1 cellular context compared by ENCODE assay signal in the genomic region with DNA sequence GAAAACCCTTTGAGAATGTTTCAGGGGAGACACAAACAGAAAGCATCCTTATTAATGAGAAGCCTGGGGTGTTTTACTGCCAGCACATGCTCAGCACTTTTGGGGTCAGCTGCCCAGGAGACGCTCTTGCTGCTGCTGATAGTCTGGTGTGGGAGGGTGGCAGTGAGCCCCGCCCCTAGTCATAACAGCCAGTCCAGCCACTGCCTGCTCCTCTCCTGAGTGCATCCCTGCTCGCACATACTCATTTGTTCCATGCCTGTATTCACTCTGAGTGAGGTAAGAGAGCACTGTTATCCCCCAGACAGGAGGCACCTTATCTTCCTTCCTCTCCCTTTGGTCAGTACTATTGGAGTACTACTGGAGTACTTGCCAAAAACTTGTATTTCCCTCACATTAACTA.
TF ChIP-seq lines count a peak whose summit lies in the region.

No MANE protein-coding gene starts in this region.

TF ChIP-seq in HEK293, 187 proteins besides CTCF, POLR2A, EP300 and RAD21 (continued from another document):
- TF ChIP-seq, protein P1, sequence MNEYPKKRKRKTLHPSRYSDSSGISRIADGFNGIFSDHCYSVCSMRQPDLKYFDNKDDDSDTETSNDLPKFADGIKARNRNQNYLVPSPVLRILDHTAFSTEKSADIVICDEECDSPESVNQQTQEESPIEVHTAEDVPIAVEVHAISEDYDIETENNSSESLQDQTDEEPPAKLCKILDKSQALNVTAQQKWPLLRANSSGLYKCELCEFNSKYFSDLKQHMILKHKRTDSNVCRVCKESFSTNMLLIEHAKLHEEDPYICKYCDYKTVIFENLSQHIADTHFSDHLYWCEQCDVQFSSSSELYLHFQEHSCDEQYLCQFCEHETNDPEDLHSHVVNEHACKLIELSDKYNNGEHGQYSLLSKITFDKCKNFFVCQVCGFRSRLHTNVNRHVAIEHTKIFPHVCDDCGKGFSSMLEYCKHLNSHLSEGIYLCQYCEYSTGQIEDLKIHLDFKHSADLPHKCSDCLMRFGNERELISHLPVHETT (tag by site-specific recombination; IDR thresholded peaks at IDR 0.05) = no peak
- TF ChIP-seq, protein P2, sequence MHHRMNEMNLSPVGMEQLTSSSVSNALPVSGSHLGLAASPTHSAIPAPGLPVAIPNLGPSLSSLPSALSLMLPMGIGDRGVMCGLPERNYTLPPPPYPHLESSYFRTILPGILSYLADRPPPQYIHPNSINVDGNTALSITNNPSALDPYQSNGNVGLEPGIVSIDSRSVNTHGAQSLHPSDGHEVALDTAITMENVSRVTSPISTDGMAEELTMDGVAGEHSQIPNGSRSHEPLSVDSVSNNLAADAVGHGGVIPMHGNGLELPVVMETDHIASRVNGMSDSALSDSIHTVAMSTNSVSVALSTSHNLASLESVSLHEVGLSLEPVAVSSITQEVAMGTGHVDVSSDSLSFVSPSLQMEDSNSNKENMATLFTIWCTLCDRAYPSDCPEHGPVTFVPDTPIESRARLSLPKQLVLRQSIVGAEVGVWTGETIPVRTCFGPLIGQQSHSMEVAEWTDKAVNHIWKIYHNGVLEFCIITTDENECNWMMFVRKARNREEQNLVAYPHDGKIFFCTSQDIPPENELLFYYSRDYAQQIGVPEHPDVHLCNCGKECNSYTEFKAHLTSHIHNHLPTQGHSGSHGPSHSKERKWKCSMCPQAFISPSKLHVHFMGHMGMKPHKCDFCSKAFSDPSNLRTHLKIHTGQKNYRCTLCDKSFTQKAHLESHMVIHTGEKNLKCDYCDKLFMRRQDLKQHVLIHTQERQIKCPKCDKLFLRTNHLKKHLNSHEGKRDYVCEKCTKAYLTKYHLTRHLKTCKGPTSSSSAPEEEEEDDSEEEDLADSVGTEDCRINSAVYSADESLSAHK (tag by site-specific recombination; IDR thresholded peaks at IDR 0.05) = no peak
- TF ChIP-seq ZBTB8A (tag by site-specific recombination; IDR thresholded peaks at IDR 0.05) (no peak), ZNF530 (tag by site-specific recombination; IDR thresholded peaks at IDR 0.05; ENCODE audit: low read depth) (no peak), ZSCAN30 (tag by site-specific recombination; IDR thresholded peaks at IDR 0.05) (no peak), OVOL3 (tag by site-specific recombination; IDR thresholded peaks at IDR 0.05) (no peak), GLIS1 (tag by site-specific recombination; IDR thresholded peaks at IDR 0.05) (peak; percentile 12; the same call in 1 of the 2 replicates), SCRT2 (tag by site-specific recombination; IDR thresholded peaks at IDR 0.05) (no peak), ZNF658 (tag by site-specific recombination; IDR thresholded peaks at IDR 0.05) (no peak), GLI2 (tag by site-specific recombination; IDR thresholded peaks at IDR 0.05; ENCODE audit: borderline replicate concordance, low read depth) (no peak), ZNF626 (tag by site-specific recombination; IDR thresholded peaks at IDR 0.05) (no peak), ZNF843 (tag by site-specific recombination; IDR thresholded peaks at IDR 0.05) (no peak), KLF1 (tag by site-specific recombination; IDR thresholded peaks at IDR 0.05) (peak; percentile 45; the same call in 1 of the 2 replicates), ZSCAN23 (tag by site-specific recombination; IDR thresholded peaks at IDR 0.05) (no peak), IKZF3 (tag by site-specific recombination; IDR thresholded peaks at IDR 0.05) (no peak), ZBTB7A (tag by site-specific recombination; IDR thresholded peaks at IDR 0.05; ENCODE audit: low read depth) (no peak), ZNF654 (tag by site-specific recombination; IDR thresholded peaks at IDR 0.05; ENCODE audit: low read depth) (no peak), ZNF549 (tag by site-specific recombination; IDR thresholded peaks at IDR 0.05) (no peak), ZNF747 (tag by site-specific recombination; IDR thresholded peaks at IDR 0.05) (no peak), ZEB2 (tag by site-specific recombination; IDR thresholded peaks at IDR 0.05) (no peak), ZNF341 (tag by site-specific recombination; IDR thresholded peaks at IDR 0.05; ENCODE audit: low read depth) (peak; percentile 30; the same call in 1 of the 2 replicates), ZBTB17 (tag by site-specific recombination; IDR thresholded peaks at IDR 0.05) (peak; percentile 23; the same call in 1 of the 2 replicates), ZNF677 (tag by site-specific recombination; IDR thresholded peaks at IDR 0.05) (no peak), ZNF837 (tag by site-specific recombination; IDR thresholded peaks at IDR 0.05) (no peak), ZNF768 (tag by site-specific recombination; IDR thresholded peaks at IDR 0.05) (no peak), FEZF1 (tag by site-specific recombination; IDR thresholded peaks at IDR 0.05) (no peak), ZNF600 (tag by site-specific recombination; IDR thresholded peaks at IDR 0.05) (0 out of 2 replicates have a peak, but pooled peaks have one; percentile 17)
- TF ChIP-seq, protein P3, sequence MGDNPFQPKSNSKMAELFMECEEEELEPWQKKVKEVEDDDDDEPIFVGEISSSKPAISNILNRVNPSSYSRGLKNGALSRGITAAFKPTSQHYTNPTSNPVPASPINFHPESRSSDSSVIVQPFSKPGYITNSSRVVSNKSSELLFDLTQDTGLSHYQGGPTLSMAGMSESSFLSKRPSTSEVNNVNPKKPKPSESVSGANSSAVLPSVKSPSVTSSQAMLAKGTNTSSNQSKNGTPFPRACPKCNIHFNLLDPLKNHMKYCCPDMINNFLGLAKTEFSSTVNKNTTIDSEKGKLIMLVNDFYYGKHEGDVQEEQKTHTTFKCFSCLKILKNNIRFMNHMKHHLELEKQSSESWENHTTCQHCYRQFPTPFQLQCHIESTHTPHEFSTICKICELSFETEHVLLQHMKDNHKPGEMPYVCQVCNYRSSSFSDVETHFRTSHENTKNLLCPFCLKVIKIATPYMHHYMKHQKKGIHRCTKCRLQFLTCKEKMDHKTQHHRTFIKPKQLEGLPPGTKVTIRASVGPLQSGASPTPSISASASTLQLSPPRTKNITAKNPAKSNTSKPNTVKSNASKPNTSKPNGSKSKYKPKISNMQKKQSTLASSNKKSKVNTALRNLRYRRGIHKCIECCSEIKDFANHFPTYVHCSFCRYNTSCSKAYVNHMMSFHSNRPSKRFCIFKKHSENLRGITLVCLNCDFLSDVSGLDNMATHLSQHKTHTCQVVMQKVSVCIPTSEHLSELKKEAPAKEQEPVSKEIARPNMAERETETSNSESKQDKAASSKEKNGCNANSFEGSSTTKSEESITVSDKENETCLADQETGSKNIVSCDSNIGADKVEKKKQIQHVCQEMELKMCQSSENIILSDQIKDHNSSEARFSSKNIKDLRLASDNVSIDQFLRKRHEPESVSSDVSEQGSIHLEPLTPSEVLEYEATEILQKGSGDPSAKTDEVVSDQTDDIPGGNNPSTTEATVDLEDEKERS (tag by site-specific recombination; IDR thresholded peaks at IDR 0.05) = no peak
- TF ChIP-seq, protein P4, sequence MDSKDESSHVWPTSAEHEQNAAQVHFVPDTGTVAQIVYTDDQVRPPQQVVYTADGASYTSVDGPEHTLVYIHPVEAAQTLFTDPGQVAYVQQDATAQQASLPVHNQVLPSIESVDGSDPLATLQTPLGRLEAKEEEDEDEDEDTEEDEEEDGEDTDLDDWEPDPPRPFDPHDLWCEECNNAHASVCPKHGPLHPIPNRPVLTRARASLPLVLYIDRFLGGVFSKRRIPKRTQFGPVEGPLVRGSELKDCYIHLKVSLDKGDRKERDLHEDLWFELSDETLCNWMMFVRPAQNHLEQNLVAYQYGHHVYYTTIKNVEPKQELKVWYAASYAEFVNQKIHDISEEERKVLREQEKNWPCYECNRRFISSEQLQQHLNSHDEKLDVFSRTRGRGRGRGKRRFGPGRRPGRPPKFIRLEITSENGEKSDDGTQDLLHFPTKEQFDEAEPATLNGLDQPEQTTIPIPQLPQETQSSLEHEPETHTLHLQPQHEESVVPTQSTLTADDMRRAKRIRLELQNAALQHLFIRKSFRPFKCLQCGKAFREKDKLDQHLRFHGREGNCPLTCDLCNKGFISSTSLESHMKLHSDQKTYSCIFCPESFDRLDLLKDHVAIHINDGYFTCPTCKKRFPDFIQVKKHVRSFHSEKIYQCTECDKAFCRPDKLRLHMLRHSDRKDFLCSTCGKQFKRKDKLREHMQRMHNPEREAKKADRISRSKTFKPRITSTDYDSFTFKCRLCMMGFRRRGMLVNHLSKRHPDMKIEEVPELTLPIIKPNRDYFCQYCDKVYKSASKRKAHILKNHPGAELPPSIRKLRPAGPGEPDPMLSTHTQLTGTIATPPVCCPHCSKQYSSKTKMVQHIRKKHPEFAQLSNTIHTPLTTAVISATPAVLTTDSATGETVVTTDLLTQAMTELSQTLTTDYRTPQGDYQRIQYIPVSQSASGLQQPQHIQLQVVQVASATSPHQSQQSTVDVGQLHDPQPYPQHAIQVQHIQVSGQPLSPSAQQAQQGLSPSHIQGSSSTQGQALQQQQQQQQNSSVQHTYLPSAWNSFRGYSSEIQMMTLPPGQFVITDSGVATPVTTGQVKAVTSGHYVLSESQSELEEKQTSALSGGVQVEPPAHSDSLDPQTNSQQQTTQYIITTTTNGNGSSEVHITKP (tag by site-specific recombination; IDR thresholded peaks at IDR 0.05) = 0 out of 2 replicates have a peak, but pooled peaks have one; percentile 26
- TF ChIP-seq, protein P5, sequence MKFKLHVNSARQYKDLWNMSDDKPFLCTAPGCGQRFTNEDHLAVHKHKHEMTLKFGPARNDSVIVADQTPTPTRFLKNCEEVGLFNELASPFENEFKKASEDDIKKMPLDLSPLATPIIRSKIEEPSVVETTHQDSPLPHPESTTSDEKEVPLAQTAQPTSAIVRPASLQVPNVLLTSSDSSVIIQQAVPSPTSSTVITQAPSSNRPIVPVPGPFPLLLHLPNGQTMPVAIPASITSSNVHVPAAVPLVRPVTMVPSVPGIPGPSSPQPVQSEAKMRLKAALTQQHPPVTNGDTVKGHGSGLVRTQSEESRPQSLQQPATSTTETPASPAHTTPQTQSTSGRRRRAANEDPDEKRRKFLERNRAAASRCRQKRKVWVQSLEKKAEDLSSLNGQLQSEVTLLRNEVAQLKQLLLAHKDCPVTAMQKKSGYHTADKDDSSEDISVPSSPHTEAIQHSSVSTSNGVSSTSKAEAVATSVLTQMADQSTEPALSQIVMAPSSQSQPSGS (tag by site-specific recombination; IDR thresholded peaks at IDR 0.05; ENCODE audit: low read depth) = no peak
- TF ChIP-seq, protein P6, sequence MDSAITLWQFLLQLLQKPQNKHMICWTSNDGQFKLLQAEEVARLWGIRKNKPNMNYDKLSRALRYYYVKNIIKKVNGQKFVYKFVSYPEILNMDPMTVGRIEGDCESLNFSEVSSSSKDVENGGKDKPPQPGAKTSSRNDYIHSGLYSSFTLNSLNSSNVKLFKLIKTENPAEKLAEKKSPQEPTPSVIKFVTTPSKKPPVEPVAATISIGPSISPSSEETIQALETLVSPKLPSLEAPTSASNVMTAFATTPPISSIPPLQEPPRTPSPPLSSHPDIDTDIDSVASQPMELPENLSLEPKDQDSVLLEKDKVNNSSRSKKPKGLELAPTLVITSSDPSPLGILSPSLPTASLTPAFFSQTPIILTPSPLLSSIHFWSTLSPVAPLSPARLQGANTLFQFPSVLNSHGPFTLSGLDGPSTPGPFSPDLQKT (IDR thresholded peaks at IDR 0.05; ENCODE audit: borderline replicate concordance, low read depth, low read length) = no peak
- TF ChIP-seq, protein P7, sequence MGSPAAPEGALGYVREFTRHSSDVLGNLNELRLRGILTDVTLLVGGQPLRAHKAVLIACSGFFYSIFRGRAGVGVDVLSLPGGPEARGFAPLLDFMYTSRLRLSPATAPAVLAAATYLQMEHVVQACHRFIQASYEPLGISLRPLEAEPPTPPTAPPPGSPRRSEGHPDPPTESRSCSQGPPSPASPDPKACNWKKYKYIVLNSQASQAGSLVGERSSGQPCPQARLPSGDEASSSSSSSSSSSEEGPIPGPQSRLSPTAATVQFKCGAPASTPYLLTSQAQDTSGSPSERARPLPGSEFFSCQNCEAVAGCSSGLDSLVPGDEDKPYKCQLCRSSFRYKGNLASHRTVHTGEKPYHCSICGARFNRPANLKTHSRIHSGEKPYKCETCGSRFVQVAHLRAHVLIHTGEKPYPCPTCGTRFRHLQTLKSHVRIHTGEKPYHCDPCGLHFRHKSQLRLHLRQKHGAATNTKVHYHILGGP (tag by site-specific recombination; IDR thresholded peaks at IDR 0.05) = no peak
- TF ChIP-seq, protein P8, sequence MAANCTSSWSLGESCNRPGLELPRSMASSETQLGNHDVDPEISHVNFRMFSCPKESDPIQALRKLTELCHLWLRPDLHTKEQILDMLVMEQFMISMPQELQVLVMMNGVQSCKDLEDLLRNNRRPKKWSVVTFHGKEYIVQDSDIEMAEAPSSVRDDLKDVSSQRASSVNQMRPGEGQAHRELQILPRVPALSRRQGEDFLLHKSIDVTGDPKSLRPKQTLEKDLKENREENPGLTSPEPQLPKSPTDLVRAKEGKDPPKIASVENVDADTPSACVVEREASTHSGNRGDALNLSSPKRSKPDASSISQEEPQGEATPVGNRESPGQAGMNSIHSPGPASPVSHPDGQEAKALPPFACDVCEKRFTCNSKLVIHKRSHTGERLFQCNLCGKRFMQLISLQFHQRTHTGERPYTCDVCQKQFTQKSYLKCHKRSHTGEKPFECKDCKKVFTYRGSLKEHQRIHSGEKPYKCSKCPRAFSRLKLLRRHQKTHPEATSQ (tag by site-specific recombination; IDR thresholded peaks at IDR 0.05) = no peak
- TF ChIP-seq, protein P9, sequence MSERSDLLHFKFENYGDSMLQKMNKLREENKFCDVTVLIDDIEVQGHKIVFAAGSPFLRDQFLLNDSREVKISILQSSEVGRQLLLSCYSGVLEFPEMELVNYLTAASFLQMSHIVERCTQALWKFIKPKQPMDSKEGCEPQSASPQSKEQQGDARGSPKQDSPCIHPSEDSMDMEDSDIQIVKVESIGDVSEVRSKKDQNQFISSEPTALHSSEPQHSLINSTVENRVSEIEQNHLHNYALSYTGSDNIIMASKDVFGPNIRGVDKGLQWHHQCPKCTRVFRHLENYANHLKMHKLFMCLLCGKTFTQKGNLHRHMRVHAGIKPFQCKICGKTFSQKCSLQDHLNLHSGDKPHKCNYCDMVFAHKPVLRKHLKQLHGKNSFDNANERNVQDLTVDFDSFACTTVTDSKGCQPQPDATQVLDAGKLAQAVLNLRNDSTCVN (tag by site-specific recombination; optimal IDR thresholded peaks at IDR 0.05) = no peak
